1 cellular context compared by ENCODE assay signal in the genomic region with DNA sequence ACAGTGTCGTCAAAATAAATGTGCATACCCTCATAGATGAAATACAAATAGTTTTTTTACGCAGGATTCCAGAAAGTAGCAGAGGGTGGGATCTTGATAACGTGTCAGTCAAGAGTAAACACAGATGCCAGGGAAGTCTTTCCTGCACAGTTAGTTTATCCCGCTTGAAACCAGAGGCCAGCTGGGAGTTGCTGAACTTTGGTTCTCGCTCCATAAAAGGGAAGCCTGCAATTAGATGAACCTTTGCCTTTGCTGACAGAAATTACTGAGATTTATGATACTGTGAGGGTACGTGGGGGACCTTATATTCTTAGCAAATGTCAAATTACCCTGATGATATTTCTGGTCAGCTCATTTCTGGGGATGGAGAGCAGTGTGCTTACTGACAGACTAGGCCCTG.
TF ChIP-seq lines count a peak whose summit lies in the region.

No MANE protein-coding gene starts in this region.

TF ChIP-seq in SK-N-SH treated with all-trans-retinoic acid at 6 μM for 48 hours, 23 proteins besides CTCF, POLR2A, EP300 and RAD21 (continued from another document):
- TF ChIP-seq TSHZ2 (CRISPR knock-in tag; IDR thresholded peaks at IDR 0.05), result no peak
- no peak for TF ChIP-seq OSR1 (CRISPR knock-in tag; IDR thresholded peaks at IDR 0.05)
- TF ChIP-seq GLIS3 (CRISPR knock-in tag; IDR thresholded peaks at IDR 0.05), result no peak
- no peak for TF ChIP-seq ISL1 (CRISPR knock-in tag; IDR thresholded peaks at IDR 0.05)
